20 cellular contexts compared by ENCODE assay signal in genomic region chr4:107258359-107258758, GRCh38.
A peak's percentile ranks its signal among the peaks of the same experiment; 100 is the strongest.
DNase-seq lines count a peak whose midpoint lies in the region; ATAC-seq and TF ChIP-seq lines count a peak whose summit lies in the region.
"Had no signal": no experiment of that assay in that cellular context is flagged by ENCODE, and none has a peak within 500 bp of the region (broad histone marks: within the 10 kb centered on the region; RNA-seq: fewer than 3 reads in every experiment).

No MANE protein-coding gene starts in this region.

- no peaks in the 10 kb centered on the region for H4K20me1 ChIP-seq in PC-3 (ENCODE audit: low read length)

- H3K18ac ChIP-seq in neuronal stem cell (ENCODE audit: low read length) = no peak overlapping the region

- H3K27ac ChIP-seq in PC-3 (ENCODE audit: low read length) = no peak overlapping the region
- H3K27ac ChIP-seq in neuronal stem cell (replicated peaks; ENCODE audit: low read length) = no peak overlapping the region
- H3K27ac ChIP-seq: body of pancreas, gastrocnemius medialis, sigmoid colon, transverse colon had no signal

- H3K14ac ChIP-seq in neuronal stem cell (ENCODE audit: low read length) = no peak overlapping the region

- no peak overlapping the region for H4K91ac ChIP-seq in neuronal stem cell (ENCODE audit: low read depth, low read length, poor library complexity)

- no peak overlapping the region for H2BK12ac ChIP-seq in neuronal stem cell (ENCODE audit: low read length)

- H3F3A ChIP-seq in PC-3 (ENCODE audit: low read length, unreplicated experiment) = no peaks in the 10 kb centered on the region

- H3K9me3 ChIP-seq in PC-3 (ENCODE audit: low read length) (no peaks in the 10 kb centered on the region), neuronal stem cell (replicated peaks in 1 of 2; ENCODE audit: control insufficient read depth in 2 of 2, insufficient read depth in 1 of 2, low read depth in 1 of 2, low read length in 2 of 2) (no peaks in the 10 kb centered on the region)
- H3K9me3 ChIP-seq: body of pancreas, gastrocnemius medialis, sigmoid colon, transverse colon had no signal

- ATAC-seq in PC-3 = no peak
- ATAC-seq in activated CD8-positive, alpha-beta T cell treated with anti-CD3 and anti-CD28 coated beads, Interleukin-2, amount 10 ng/mL, durations not matched to agents 7 days and 5 days = no peak
- no peak for ATAC-seq in stimulated activated effector memory CD8-positive, alpha-beta T cell treated with anti-CD3 and anti-CD28 coated beads, Interleukin-12 subunit alpha, Interleukin-12 subunit beta, amount 100 ng/mL, for 72 hours
- ATAC-seq: body of pancreas, gastrocnemius medialis, HCT116 had no signal

- H3K27me3 ChIP-seq in PC-3 (ENCODE audit: low read length) (no peaks in the 10 kb centered on the region), neuronal stem cell (ENCODE audit: control insufficient read depth in 3 of 3, insufficient read depth in 3 of 3, low read depth in 1 of 3, low read length in 3 of 3) (no peaks in the 10 kb centered on the region)
- H3K27me3 ChIP-seq: body of pancreas, gastrocnemius medialis, sigmoid colon, transverse colon had no signal

- H3K4me3 ChIP-seq in PC-3 (ENCODE audit: low read length) (no peak overlapping the region), choroid plexus epithelial cell (ENCODE audit: low read depth, low read length) (no peak overlapping the region), neuronal stem cell (ENCODE audit: low read length in 2 of 2) (no peak overlapping the region)
- H3K4me3 ChIP-seq: body of pancreas, gastrocnemius medialis, sigmoid colon, transverse colon had no signal

- H2AFZ ChIP-seq in PC-3 (ENCODE audit: low read length) (no peak overlapping the region), neuronal stem cell (ENCODE audit: low read length) (peak overlapping the region; percentile 45)

- H3K79me2 ChIP-seq in PC-3 (ENCODE audit: low read length) = no peaks in the 10 kb centered on the region

- intact Hi-C loops in PC-3 (cut with micrococcal nuclease) = no loop called here

- H3K36me3 ChIP-seq in PC-3 (ENCODE audit: low read depth, low read length) (no peaks in the 10 kb centered on the region), neuronal stem cell (replicated peaks in 1 of 2; ENCODE audit: control insufficient read depth in 2 of 2, insufficient read depth in 2 of 2, low read length in 2 of 2) (no peaks in the 10 kb centered on the region)
- H3K36me3 ChIP-seq: gastrocnemius medialis, sigmoid colon, transverse colon had no signal

- H3K4me2 ChIP-seq in PC-3 (ENCODE audit: low read length) = no peak overlapping the region
- H3K4me2 ChIP-seq in neuronal stem cell (ENCODE audit: insufficient read depth, low read length, poor library complexity, severe bottlenecking) = no peak overlapping the region

- CTCF ChIA-PET in PC-3 (lab: Charles Lee) = interaction anchor here (0.6 kb wide), 1 partner anchor 164 kb away, joined by 4 read pairs; no protein-coding TSS in a partner anchor
- CTCF ChIA-PET in activated CD8-positive, alpha-beta T cell treated with anti-CD3 and anti-CD28 coated beads, Interleukin-2, amount 10 ng/mL, durations not matched to agents 7 days and 5 days (lab: Charles Lee) = no interaction called here

- H3K9ac ChIP-seq in PC-3 (ENCODE audit: low read length) (no peak overlapping the region), neuronal stem cell (ENCODE audit: low read depth, low read length, poor library complexity) (no peak overlapping the region)

- no peak overlapping the region for H3K4ac ChIP-seq in neuronal stem cell (ENCODE audit: low read length)

- H4K8ac ChIP-seq in neuronal stem cell (ENCODE audit: low read depth, low read length) = no peak overlapping the region

- no peaks in the 10 kb centered on the region for H3K36me3 Mint-ChIP-seq in activated CD8-positive, alpha-beta T cell treated with anti-CD3 and anti-CD28 coated beads, Interleukin-2, amount 10 ng/mL, durations not matched to agents 7 days and 5 days (ENCODE audit: low read depth)
- no peaks in the 10 kb centered on the region for H3K36me3 Mint-ChIP-seq in stimulated activated effector memory CD8-positive, alpha-beta T cell treated with anti-CD3 and anti-CD28 coated beads, Interleukin-12 subunit alpha, Interleukin-12 subunit beta, amount 100 ng/mL, for 72 hours

- H3K9me2 ChIP-seq in PC-3 (replicated peaks; ENCODE audit: low read length) = no peaks in the 10 kb centered on the region

- TF ChIP-seq CTCF in PC-3 (conservative IDR thresholded peaks at IDR 0.05; ENCODE audit: low read depth, low read length) (no peak), choroid plexus epithelial cell (conservative IDR thresholded peaks at IDR 0.05; ENCODE audit: low read depth, low read length) (no peak)

- no peaks in the 10 kb centered on the region for H3K9me3 Mint-ChIP-seq in activated CD8-positive, alpha-beta T cell treated with anti-CD3 and anti-CD28 coated beads, Interleukin-2, amount 10 ng/mL, durations not matched to agents 7 days and 5 days (ENCODE audit: insufficient read depth)
- peaks cover 6% of the 10 kb centered on the region for H3K9me3 Mint-ChIP-seq in stimulated activated effector memory CD8-positive, alpha-beta T cell treated with anti-CD3 and anti-CD28 coated beads, Interleukin-12 subunit alpha, Interleukin-12 subunit beta, amount 100 ng/mL, for 72 hours
- H3K9me3 Mint-ChIP-seq: activated B cell treated with CpG ODN at 0.5 μM for 24 hours had no signal

- H3K4me1 ChIP-seq in PC-3 (ENCODE audit: insufficient read depth, low read length) = peaks cover 4% of the 10 kb centered on the region; the same call in 1 of the 2 replicates
- H3K4me1 ChIP-seq in neuronal stem cell (ENCODE audit: control insufficient read depth in 2 of 2, insufficient read depth in 1 of 2, low read depth in 1 of 2, low read length in 2 of 2) = no peaks in the 10 kb centered on the region
- H3K4me1 ChIP-seq: body of pancreas, gastrocnemius medialis, transverse colon had no signal

- H3K4me1 Mint-ChIP-seq in activated CD8-positive, alpha-beta T cell treated with anti-CD3 and anti-CD28 coated beads, Interleukin-2, amount 10 ng/mL, durations not matched to agents 7 days and 5 days (ENCODE audit: low read depth) = no peaks in the 10 kb centered on the region
- H3K4me1 Mint-ChIP-seq in stimulated activated effector memory CD8-positive, alpha-beta T cell treated with anti-CD3 and anti-CD28 coated beads, Interleukin-12 subunit alpha, Interleukin-12 subunit beta, amount 100 ng/mL, for 72 hours = no peaks in the 10 kb centered on the region
- H3K4me1 Mint-ChIP-seq: activated B cell treated with CpG ODN at 0.5 μM for 24 hours had no signal

- no TSS peak for BruUV-seq in PC-3 (replicated peaks; lab: Mats Ljungman, UMichigan)

- POLR2A ChIA-PET in PC-3 (lab: Charles Lee; ENCODE audit: unreplicated experiment) = no interaction called here
- POLR2A ChIA-PET in activated CD8-positive, alpha-beta T cell treated with anti-CD3 and anti-CD28 coated beads, Interleukin-2, amount 10 ng/mL, durations not matched to agents 7 days and 5 days (lab: Charles Lee) = no interaction called here

- no CpG with 5 or more reads among the region's 2 CpGs for WGBS in neuronal stem cell (ENCODE audit: extremely low coverage in 2 of 2, insufficient read length in 2 of 2, insufficient replicate concordance in 1 of 2), 2 donors

- peak; percentile 68 for DNase-seq in Daoy (ENCODE audit: low read depth)
- DNase-seq in PC-3 = peak; percentile 4
- peak; percentile 28 for DNase-seq in choroid plexus epithelial cell (ENCODE audit: low read depth)
- DNase-seq in neuronal stem cell (ENCODE audit: low spot score) = no peak
- no peak for DNase-seq in activated CD8-positive, alpha-beta T cell treated with anti-CD3 and anti-CD28 coated beads, Interleukin-2, amount 10 ng/mL, durations not matched to agents 7 days and 5 days
- DNase-seq in occipital lobe (lab: John Stamatoyannopoulos, UW) = no peak
- no peak for DNase-seq in stimulated activated effector memory CD8-positive, alpha-beta T cell treated with anti-CD3 and anti-CD28 coated beads, Interleukin-12 subunit alpha, Interleukin-12 subunit beta, amount 100 ng/mL, for 72 hours (ENCODE audit: low spot score in 2 of 2)
- no peak for DNase-seq in NCI-H128 (lab: John Stamatoyannopoulos, UW; ENCODE audit: unreplicated experiment)
- DNase-seq: activated B cell treated with CpG ODN at 0.5 μM for 24 hours; activated effector memory CD4-positive, alpha-beta T cell treated with anti-CD3 and anti-CD28 coated beads, Interleukin-2, amount 50 U/mL, for 16 hours; body of pancreas; gastrocnemius medialis; Kasumi-1; NCI-H2029; NCI-H524 treated with DMSO at 0.1 percent for 48 hours; nucleus accumbens; sigmoid colon; T-helper 1 cell; transverse colon had no signal

- no peak overlapping the region for H2AK5ac ChIP-seq in neuronal stem cell (ENCODE audit: low read depth, low read length)

- H3K79me1 ChIP-seq in neuronal stem cell (ENCODE audit: low read depth, low read length) = no peaks in the 10 kb centered on the region

- H3K23ac ChIP-seq in neuronal stem cell (ENCODE audit: low read depth, low read length, poor library complexity) = no peak overlapping the region

- H3K27me3 Mint-ChIP-seq in activated CD8-positive, alpha-beta T cell treated with anti-CD3 and anti-CD28 coated beads, Interleukin-2, amount 10 ng/mL, durations not matched to agents 7 days and 5 days (ENCODE audit: low read depth) = no peaks in the 10 kb centered on the region
- H3K27me3 Mint-ChIP-seq: activated B cell treated with CpG ODN at 0.5 μM for 24 hours had no signal

- no peak overlapping the region for H2BK15ac ChIP-seq in neuronal stem cell (ENCODE audit: low read length)

- no peak overlapping the region for H3K27ac Mint-ChIP-seq in activated CD8-positive, alpha-beta T cell treated with anti-CD3 and anti-CD28 coated beads, Interleukin-2, amount 10 ng/mL, durations not matched to agents 7 days and 5 days
- no peak overlapping the region for H3K27ac Mint-ChIP-seq in stimulated activated effector memory CD8-positive, alpha-beta T cell treated with anti-CD3 and anti-CD28 coated beads, Interleukin-12 subunit alpha, Interleukin-12 subunit beta, amount 100 ng/mL, for 72 hours
- H3K27ac Mint-ChIP-seq: activated B cell treated with CpG ODN at 0.5 μM for 24 hours had no signal

- H2BK5ac ChIP-seq in neuronal stem cell (ENCODE audit: low read length) = no peak overlapping the region

- no peak overlapping the region for H2BK120ac ChIP-seq in neuronal stem cell (ENCODE audit: low read depth, low read length)

- no peak overlapping the region for H3K4me3 Mint-ChIP-seq in activated CD8-positive, alpha-beta T cell treated with anti-CD3 and anti-CD28 coated beads, Interleukin-2, amount 10 ng/mL, durations not matched to agents 7 days and 5 days
- no peak overlapping the region for H3K4me3 Mint-ChIP-seq in stimulated activated effector memory CD8-positive, alpha-beta T cell treated with anti-CD3 and anti-CD28 coated beads, Interleukin-12 subunit alpha, Interleukin-12 subunit beta, amount 100 ng/mL, for 72 hours
- H3K4me3 Mint-ChIP-seq: activated B cell treated with CpG ODN at 0.5 μM for 24 hours had no signal

Comparison
In these comparisons a context has a peak if more than half of its experiments do, and no peak if none do; other contexts are left out.
1. DNase-seq: peak in Daoy (single experiment), PC-3 (single experiment) and choroid plexus epithelial cell (single experiment); none in neuronal stem cell (single experiment), activated CD8-positive, alpha-beta T cell treated with anti-CD3 and anti-CD28 coated beads, Interleukin-2, amount 10 ng/mL, durations not matched to agents 7 days and 5 days (single experiment), occipital lobe (single experiment), stimulated activated effector memory CD8-positive, alpha-beta T cell treated with anti-CD3 and anti-CD28 coated beads, Interleukin-12 subunit alpha, Interleukin-12 subunit beta, amount 100 ng/mL, for 72 hours (0 of 2) and NCI-H128 (single experiment).